ENCODE assay signal across 8 cellular contexts in genomic region chr2:46364797-46365457, GRCh38.
DNase-seq lines count a peak whose midpoint lies in the region; TF ChIP-seq lines count a peak whose summit lies in the region.

No MANE protein-coding gene starts in this region.

- H3K4me1 Mint-ChIP-seq in activated CD4-positive, alpha-beta T cell treated with anti-CD3 and anti-CD28 coated beads, Interleukin-2, amount 10 ng/mL, durations not matched to agents 7 days and 5 days: peaks cover 46% of the 10 kb centered on the region

- no peaks in the 10 kb centered on the region for H3K27me3 Mint-ChIP-seq in activated CD4-positive, alpha-beta T cell treated with anti-CD3 and anti-CD28 coated beads, Interleukin-2, amount 10 ng/mL, durations not matched to agents 7 days and 5 days

- peaks cover 2% of the 10 kb centered on the region for H3K36me3 Mint-ChIP-seq in activated CD4-positive, alpha-beta T cell treated with anti-CD3 and anti-CD28 coated beads, Interleukin-2, amount 10 ng/mL, durations not matched to agents 7 days and 5 days (ENCODE audit: low read depth)

- no peak overlapping the region for H3K4me3 Mint-ChIP-seq in activated CD4-positive, alpha-beta T cell treated with anti-CD3 and anti-CD28 coated beads, Interleukin-2, amount 10 ng/mL, durations not matched to agents 7 days and 5 days

- DNase-seq in AG10803 (ENCODE audit: low read depth) (peak; percentile 77), NCI-H2107 treated with DMSO at 0.1 percent for 48 hours (lab: John Stamatoyannopoulos, UW; ENCODE audit: unreplicated experiment) (peak; percentile 54), glomerular visceral epithelial cell (ENCODE audit: extremely low spot score) (peak; percentile 55), renal cortical epithelial cell (ENCODE audit: low read depth) (peak; percentile 65), mesenteric fat pad (ENCODE audit: low spot score) (no peak), posterior cingulate gyrus (no peak)
- peak; percentile 62 for DNase-seq in activated CD4-positive, alpha-beta T cell treated with anti-CD3 and anti-CD28 coated beads, Interleukin-2, amount 10 ng/mL, durations not matched to agents 7 days and 5 days

- TF ChIP-seq CTCF in AG10803 (conservative IDR thresholded peaks at IDR 0.05; ENCODE audit: low read length) (peak; percentile 89), GM12801 (IDR thresholded peaks at IDR 0.05; ENCODE audit: extremely low read depth, insufficient read length) (peak; percentile 47)

- H3K9me3 Mint-ChIP-seq in activated CD4-positive, alpha-beta T cell treated with anti-CD3 and anti-CD28 coated beads, Interleukin-2, amount 10 ng/mL, durations not matched to agents 7 days and 5 days: no peaks in the 10 kb centered on the region

- no peak overlapping the region for H3K4me3 ChIP-seq in AG10803 (ENCODE audit: low read length)

- CTCF ChIA-PET in activated CD4-positive, alpha-beta T cell treated with anti-CD3 and anti-CD28 coated beads, Interleukin-2, amount 10 ng/mL, durations not matched to agents 7 days and 5 days (lab: Charles Lee): no interaction called here

- intact Hi-C loops in posterior cingulate gyrus (cut with DNase I): loop anchor here (1.0 to 10.0 kb wide), 4 partner anchors 95 to 353 kb away; no protein-coding TSS in a partner anchor

- no peak overlapping the region for H3K27ac Mint-ChIP-seq in activated CD4-positive, alpha-beta T cell treated with anti-CD3 and anti-CD28 coated beads, Interleukin-2, amount 10 ng/mL, durations not matched to agents 7 days and 5 days

- POLR2A ChIA-PET in activated CD4-positive, alpha-beta T cell treated with anti-CD3 and anti-CD28 coated beads, Interleukin-2, amount 10 ng/mL, durations not matched to agents 7 days and 5 days (lab: Charles Lee): no interaction called here

Comparison
In these comparisons a context has a peak if more than half of its experiments do, and no peak if none do; other contexts are left out.
1. DNase-seq: peak in AG10803 (single experiment), NCI-H2107 treated with DMSO at 0.1 percent for 48 hours (single experiment), activated CD4-positive, alpha-beta T cell treated with anti-CD3 and anti-CD28 coated beads, Interleukin-2, amount 10 ng/mL, durations not matched to agents 7 days and 5 days (single experiment), glomerular visceral epithelial cell (single experiment) and renal cortical epithelial cell (single experiment); none in mesenteric fat pad (single experiment) and posterior cingulate gyrus (0 of 10).